In the genomic region with DNA sequence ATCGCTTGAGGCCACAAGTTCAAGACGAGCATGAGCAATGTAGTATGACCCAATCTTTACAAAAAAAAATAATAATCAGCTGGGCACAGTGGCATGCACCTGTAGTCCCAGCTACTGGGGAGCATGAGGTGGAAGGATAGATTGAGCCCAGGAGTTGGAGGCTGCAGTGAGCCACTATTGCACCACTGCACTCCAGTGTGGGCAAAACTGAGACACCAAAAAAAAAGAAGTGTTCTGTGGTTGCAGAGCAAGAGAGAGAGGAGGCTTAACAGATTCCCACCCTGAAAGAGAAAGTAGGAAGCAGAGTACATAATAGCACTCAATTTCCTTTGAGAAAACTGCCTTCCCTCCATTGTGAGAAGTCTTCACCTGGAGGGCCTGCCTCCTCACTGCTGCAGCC, we compare ENCODE assay signal across 21 cellular contexts. TPM values are rescaled to one million over a fixed set of nuclear protein-coding genes. Genes with fewer than 3 reads are reported as not detected.
DNase-seq lines count a peak whose midpoint lies in the region; ATAC-seq, FAIRE-seq and TF ChIP-seq lines count a peak whose summit lies in the region.
"Had no signal": no experiment of that assay in that cellular context is flagged by ENCODE, and none has a peak within 500 bp of the region (broad histone marks: within the 10 kb centered on the region; RNA-seq: fewer than 3 reads in every experiment).

No MANE protein-coding gene starts in this region.

- H3K4me3 ChIP-seq in HepG2 (replicated peaks in 1 of 3; ENCODE audit: insufficient read depth in 1 of 3, low read depth in 2 of 3, low read length in 3 of 3) (no peak overlapping the region), right lobe of liver (no peak overlapping the region)
- H3K4me3 ChIP-seq: esophagus squamous epithelium, skin epidermis, upper lobe of left lung had no signal

- in situ Hi-C loops in HepG2 (cut with HindIII; ENCODE audit: extremely low pct_ligation_motif_present, low pct_unique_long_range_greater_than_20kb): no loop called here

- no peaks in the 10 kb centered on the region for H3K27me3 ChIP-seq in HepG2 (ENCODE audit: control insufficient read depth in 1 of 2, insufficient read depth in 2 of 2, low read length in 2 of 2)
- H3K27me3 ChIP-seq in right lobe of liver: no peaks in the 10 kb centered on the region
- H3K27me3 ChIP-seq: esophagus squamous epithelium, upper lobe of left lung had no signal

- TF ChIP-seq CTCF in HepG2 (CRISPR knock-in tag; IDR thresholded peaks at IDR 0.05) (no peak), right lobe of liver (IDR thresholded peaks at IDR 0.05) (no peak)

- CTCF ChIA-PET in HepG2 (lab: Yijun Ruan, JAX; ENCODE audit: low intra/inter-chr PET ratio, low total read pairs): no interaction called here

- no peak for ATAC-seq in HepG2
- ATAC-seq in right lobe of liver: no peak
- peak; percentile 26 for ATAC-seq in HG03354 (IDR thresholded peaks at IDR 0.05; ENCODE audit: poor library complexity, severe bottlenecking, unreplicated experiment)
- no peak for ATAC-seq in HG02970 (IDR thresholded peaks at IDR 0.05; ENCODE audit: low FRiP score, unreplicated experiment)
- ATAC-seq: left colon, Right ventricle myocardium inferior had no signal

- no peaks in the 10 kb centered on the region for H3K79me2 ChIP-seq in HepG2 (ENCODE audit: insufficient read depth, low read length)

- H3K4me1 ChIP-seq in HepG2 (ENCODE audit: insufficient read depth, low read length): peaks cover 33% of the 10 kb centered on the region
- peaks cover 0 to 23% (median 11%) of the 10 kb centered on the region in 4 donors for H3K4me1 ChIP-seq in right lobe of liver

- FAIRE-seq in HepG2 (lab: Jason Lieb, UNC): no peak
- FAIRE-seq: A204.1, frontal cortex had no signal

- TF ChIP-seq RAD21 in HepG2 (CRISPR knock-in tag; IDR thresholded peaks at IDR 0.05): no peak

- DNase-seq in HepG2 (ENCODE audit: low spot score) (no peak), right lobe of liver (no peak), NOMO-1 treated with dmso at 0.1 percent for 144 hours (lab: John Stamatoyannopoulos, UW; ENCODE audit: unreplicated experiment) (peak; percentile 20), NAMALWA (ENCODE audit: low spot score) (no peak), cerebellar nuclear complex (lab: John Stamatoyannopoulos, UW) (no peak)
- DNase-seq in activated CD4-positive, alpha-beta T cell treated with anti-CD3 and anti-CD28 coated beads, Interleukin-2, amount 50 U/mL, for 48 hours: no peak
- DNase-seq: activated B cell treated with CpG ODN at 0.5 μM for 24 hours, esophagus squamous epithelium, GOT3, left colon, NCI-H1694 treated with DMSO at 0.1 percent for 48 hours, NCI-H526 treated with DMSO at 0.1 percent for 48 hours, OCI-M1, T1000, upper lobe of left lung had no signal

- H2AFZ ChIP-seq in HepG2 (ENCODE audit: low read length): no peak overlapping the region

- intact Hi-C loops in HepG2 (cut with micrococcal nuclease; ENCODE audit: unreplicated experiment): loop anchor here (5.0 kb wide), 1 partner anchor 265 kb away; no protein-coding TSS in a partner anchor
- intact Hi-C loops in right lobe of liver (cut with DNase I): loop anchor here in 1 of 2 donors (10.0 kb wide), 1 partner anchor 62 kb away; a partner anchor contains a TSS

- WGBS in HepG2 (ENCODE audit: low lambda C conversion rate): 77% methylated on average over 2 of the region's 2 CpGs
- 67% methylated on average over 2 of the region's 2 CpGs for WGBS in right lobe of liver (ENCODE audit: insufficient coverage, low coverage, low lambda C conversion rate, missing lambda C conversion rate)

- H3K27ac ChIP-seq in HepG2 (ENCODE audit: extremely low read length, insufficient read depth, low read length): peak overlapping the region; percentile 33
- H3K27ac ChIP-seq in right lobe of liver: no peak overlapping the region
- H3K27ac ChIP-seq: esophagus squamous epithelium, skin epidermis, upper lobe of left lung had no signal

- no peak overlapping the region for H3K9ac ChIP-seq in HepG2 (ENCODE audit: insufficient read depth, low read depth, low read length)

- no peaks in the 10 kb centered on the region for H3K9me3 ChIP-seq in HepG2 (ENCODE audit: low read length)
- no peaks in the 10 kb centered on the region for H3K9me3 ChIP-seq in right lobe of liver
- H3K9me3 ChIP-seq: esophagus squamous epithelium, upper lobe of left lung had no signal

- H4K20me1 ChIP-seq in HepG2 (ENCODE audit: insufficient read depth, low read length): no peaks in the 10 kb centered on the region

- TF ChIP-seq POLR2A in HepG2 (IDR thresholded peaks at IDR 0.05; ENCODE audit: insufficient read depth in 1 of 2, low read depth in 2 of 2, low read length in 2 of 2) (no peak), right lobe of liver (IDR thresholded peaks at IDR 0.05) (no peak)

- H3K36me3 ChIP-seq in HepG2 (replicated peaks in 1 of 2; ENCODE audit: control insufficient read depth in 1 of 2, insufficient read depth in 2 of 2, low read length in 2 of 2) (peaks cover 6 to 18% of the 10 kb centered on the region in 2 experiments; a peak in 4 of 5 replicates), right lobe of liver (peaks cover 0 to 12% (median 3%) of the 10 kb centered on the region in 4 donors)

- BruUV-seq in HepG2 (replicated peaks; lab: Mats Ljungman, UMichigan): no TSS peak

- H3K4me2 ChIP-seq in HepG2 (ENCODE audit: low read depth, low read length): no peak overlapping the region

- no peak for TF ChIP-seq EP300 in HepG2 (IDR thresholded peaks at IDR 0.05; ENCODE audit: low read depth in 2 of 2, low read length in 2 of 2)
- TF ChIP-seq EP300 in HepG2 (CRISPR knock-in tag; IDR thresholded peaks at IDR 0.05; ENCODE audit: borderline replicate concordance): no peak

- POLR2A ChIA-PET in HepG2 (lab: Yijun Ruan, JAX): no interaction called here

TF ChIP-seq in HepG2, 621 proteins besides CTCF, POLR2A, EP300 and RAD21:
- TF ChIP-seq MLLT10 (CRISPR knock-in tag; IDR thresholded peaks at IDR 0.05) (no peak), ZNF660 (CRISPR knock-in tag; IDR thresholded peaks at IDR 0.05; ENCODE audit: borderline replicate concordance, low read depth) (no peak), ELF4 (CRISPR knock-in tag; IDR thresholded peaks at IDR 0.05; ENCODE audit: borderline replicate concordance) (no peak), RELA (CRISPR knock-in tag; IDR thresholded peaks at IDR 0.05) (no peak), ZNF644 (CRISPR knock-in tag; IDR thresholded peaks at IDR 0.05; ENCODE audit: low read depth) (no peak), NFRKB (IDR thresholded peaks at IDR 0.05) (no peak), FOXJ3 (CRISPR knock-in tag; IDR thresholded peaks at IDR 0.05; ENCODE audit: borderline replicate concordance) (no peak), TCF7L2 (IDR thresholded peaks at IDR 0.05; ENCODE audit: low read depth, low read length) (no peak)

RNA-seq across cellular contexts. Expression of a gene that starts 52.6 kb away (rescaled TPM):
- total RNA-seq in HepG2 (2016; rRNA removed; fragmentation: Illumina TruSeq; extraction: Trizol) (69.0 and 132 TPM in 2 replicates), right lobe of liver (100 to 1,000 TPM in 2 of 6 experiments, 10 to 100 TPM in 4; 23.0 to 142 (median 96.7) TPM)
- 25.5 and 27.2 TPM in 2 replicates for total RNA-seq in HepG2 (2016; cell fraction: cytosol; rRNA removed; fragmentation: Illumina TruSeq; extraction: Trizol; ENCODE audit: low read depth)
- total RNA-seq in HepG2 (2016; cell fraction: insoluble cytoplasmic fraction; rRNA removed; fragmentation: Illumina TruSeq; extraction: Trizol): 68.9 and 140 TPM in 2 replicates
- total RNA-seq in HepG2 (2016; cell fraction: membrane; rRNA removed; fragmentation: Illumina TruSeq; extraction: Trizol): 30.4 and 36.0 TPM in 2 replicates
- total RNA-seq in HepG2 (2016; cell fraction: nucleus; rRNA removed; fragmentation: Illumina TruSeq; extraction: Trizol): 88.1 and 94.1 TPM in 2 replicates
- polyA plus RNA-seq in HepG2 (2011; rRNA removed): 64.5 and 100 TPM in 2 replicates
- polyA plus RNA-seq in HepG2 (2011; cell fraction: cytosol; rRNA removed): 60.2 and 62.6 TPM in 2 replicates
- polyA plus RNA-seq in HepG2 (2011; cell fraction: nucleus; rRNA removed): 25.1 and 27.1 TPM in 2 replicates
- polyA plus RNA-seq in HepG2 (2012): 63.1 and 161 TPM in 2 replicates
- 22.7 and 28.6 TPM in 2 replicates for polyA plus RNA-seq in HepG2 (2016; cell fraction: cytosol; fragmentation: Illumina TruSeq; extraction: Trizol; ENCODE audit: low read depth)
- polyA plus RNA-seq in HepG2 (2016; cell fraction: insoluble cytoplasmic fraction; fragmentation: Illumina TruSeq; extraction: Trizol; ENCODE audit: low read depth): 290 TPM in 2 replicates
- 35.9 and 40.2 TPM in 2 replicates for polyA plus RNA-seq in HepG2 (2016; cell fraction: membrane; fragmentation: Illumina TruSeq; extraction: Trizol; ENCODE audit: low read depth)
- 144 and 152 TPM in 2 replicates for polyA plus RNA-seq in HepG2 (2016; cell fraction: nucleus; fragmentation: Illumina TruSeq; extraction: Trizol; ENCODE audit: insufficient read depth, low read depth)
- 96.9 and 101 TPM in 2 replicates for polyA minus RNA-seq in HepG2 (2011; rRNA and poly(A)+ RNA removed; ENCODE audit: low replicate concordance)
- polyA minus RNA-seq in HepG2 (2011; cell fraction: cytosol; rRNA and poly(A)+ RNA removed): 31.7 and 41.1 TPM in 2 replicates
- polyA minus RNA-seq in HepG2 (2011; cell fraction: nucleus; rRNA and poly(A)+ RNA removed): 61.4 and 63.3 TPM in 2 replicates

RNA-seq across cellular contexts. Expression of a gene that starts 58.3 kb away (rescaled TPM):
- total RNA-seq in HepG2 (2016; rRNA removed; fragmentation: Illumina TruSeq; extraction: Trizol) (59.7 and 95.0 TPM in 2 replicates), right lobe of liver (10 to 100 TPM; 11.0 to 24.6 (median 19.4) TPM)
- total RNA-seq in HepG2 (2016; cell fraction: cytosol; rRNA removed; fragmentation: Illumina TruSeq; extraction: Trizol; ENCODE audit: low read depth): 21.2 and 23.9 TPM in 2 replicates
- total RNA-seq in HepG2 (2016; cell fraction: insoluble cytoplasmic fraction; rRNA removed; fragmentation: Illumina TruSeq; extraction: Trizol): 60.0 and 92.4 TPM in 2 replicates
- total RNA-seq in HepG2 (2016; cell fraction: membrane; rRNA removed; fragmentation: Illumina TruSeq; extraction: Trizol): 13.8 and 20.4 TPM in 2 replicates
- total RNA-seq in HepG2 (2016; cell fraction: nucleus; rRNA removed; fragmentation: Illumina TruSeq; extraction: Trizol): 28.1 and 28.5 TPM in 2 replicates
- 14.5 and 20.0 TPM in 2 replicates for polyA plus RNA-seq in HepG2 (2011; rRNA removed)
- polyA plus RNA-seq in HepG2 (2011; cell fraction: cytosol; rRNA removed): 23.7 and 29.5 TPM in 2 replicates
- polyA plus RNA-seq in HepG2 (2011; cell fraction: nucleus; rRNA removed): 8.2 and 8.9 TPM in 2 replicates
- polyA plus RNA-seq in HepG2 (2012): 25.3 and 30.2 TPM in 2 replicates
- polyA plus RNA-seq in HepG2 (2016; cell fraction: cytosol; fragmentation: Illumina TruSeq; extraction: Trizol; ENCODE audit: low read depth): 5.2 and 7.4 TPM in 2 replicates
- polyA plus RNA-seq in HepG2 (2016; cell fraction: insoluble cytoplasmic fraction; fragmentation: Illumina TruSeq; extraction: Trizol; ENCODE audit: low read depth): 79.7 and 90.7 TPM in 2 replicates
- polyA plus RNA-seq in HepG2 (2016; cell fraction: membrane; fragmentation: Illumina TruSeq; extraction: Trizol; ENCODE audit: low read depth): 9.3 and 9.5 TPM in 2 replicates
- 25.9 and 30.7 TPM in 2 replicates for polyA plus RNA-seq in HepG2 (2016; cell fraction: nucleus; fragmentation: Illumina TruSeq; extraction: Trizol; ENCODE audit: insufficient read depth, low read depth)
- 13.5 and 35.0 TPM in 2 replicates for polyA minus RNA-seq in HepG2 (2011; rRNA and poly(A)+ RNA removed; ENCODE audit: low replicate concordance)
- 14.5 and 19.1 TPM in 2 replicates for polyA minus RNA-seq in HepG2 (2011; cell fraction: cytosol; rRNA and poly(A)+ RNA removed)
- polyA minus RNA-seq in HepG2 (2011; cell fraction: nucleus; rRNA and poly(A)+ RNA removed): 21.5 and 28.7 TPM in 2 replicates
